Comparison of ENCODE assay signal across 9 cellular contexts in the genomic region with DNA sequence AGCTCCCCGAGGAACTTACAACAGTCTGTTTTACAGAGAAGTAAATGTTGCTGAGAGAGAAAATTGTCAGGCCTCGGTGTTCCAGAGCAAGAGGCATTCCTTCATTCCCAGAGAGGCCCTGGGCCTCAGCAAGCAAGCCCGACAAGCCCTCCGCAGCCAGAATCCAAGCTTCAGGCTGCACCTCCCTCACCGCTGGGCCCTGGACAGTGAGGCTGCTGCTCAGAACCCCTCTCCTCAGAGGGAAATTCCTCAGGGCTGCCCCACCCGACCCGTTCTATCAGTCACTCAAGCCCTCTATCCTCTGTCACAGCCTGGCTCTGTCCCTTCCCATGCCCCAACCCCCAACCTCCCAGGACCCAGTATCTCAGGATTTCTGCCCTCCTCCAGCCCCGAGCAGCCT. TPM values are rescaled to one million over a fixed set of nuclear protein-coding genes. Genes with fewer than 3 reads are reported as not detected.
DNase-seq lines count a peak whose midpoint lies in the region; ATAC-seq and TF ChIP-seq lines count a peak whose summit lies in the region.
"Had no signal": no experiment of that assay in that cellular context is flagged by ENCODE, and none has a peak within 500 bp of the region (broad histone marks: within the 10 kb centered on the region; RNA-seq: fewer than 3 reads in every experiment).

No MANE protein-coding gene starts in this region.

- H2BK20ac ChIP-seq in IMR-90 (ENCODE audit: low read depth, low read length) = peak overlapping the region; percentile 74

- H3K18ac ChIP-seq in IMR-90 (ENCODE audit: low read depth, low read length) = peak overlapping the region; percentile 67

- in situ Hi-C loops in IMR-90 (cut with MboI; ENCODE audit: low sequenced_read_pairs) = no loop called here

- H3K9ac ChIP-seq in IMR-90 (ENCODE audit: low read depth, low read length) = peak overlapping the region; percentile 50; the same call in 1 of the 2 replicates

- H3K36me3 Mint-ChIP-seq in stimulated activated naive B cell treated with anti-CD40 and anti-IgM and Interleukin-4, amounts not matched to agents 10 μg/mL and 1 μg/mL and 100 μg/mL, for 72 hours = peaks cover 9 to 11% of the 10 kb centered on the region in 2 donors

- peak overlapping the region; percentile 80 to 88 for H4K8ac ChIP-seq in IMR-90 (ENCODE audit: low read depth in 2 of 2, low read length in 2 of 2)

- peak overlapping the region; percentile 58; the same call in 1 of the 2 replicates for H4K91ac ChIP-seq in IMR-90 (ENCODE audit: insufficient read depth, low read depth, low read length)

- H2AK9ac ChIP-seq in IMR-90 (replicated peaks; ENCODE audit: low read depth, low read length, poor library complexity) = no peak overlapping the region

- no peaks in the 10 kb centered on the region for H4K20me1 ChIP-seq in IMR-90 (ENCODE audit: insufficient read depth, low read length)

- CTCF ChIA-PET in IMR-90 (lab: Yijun Ruan, JAX) = no interaction called here

- no peaks in the 10 kb centered on the region for H3K36me3 ChIP-seq in IMR-90 (ENCODE audit: control insufficient read depth, insufficient read depth, low read length)

- peaks cover 13% of the 10 kb centered on the region for H3K4me1 ChIP-seq in IMR-90 (ENCODE audit: control insufficient read depth, insufficient read depth, low read length)

- H3K27ac Mint-ChIP-seq in stimulated activated naive B cell treated with anti-CD40 and anti-IgM and Interleukin-4, amounts not matched to agents 10 μg/mL and 1 μg/mL and 100 μg/mL, for 72 hours = peak overlapping the region; percentile 44

- peaks cover 6 to 12% of the 10 kb centered on the region in 2 donors for H3K9me3 Mint-ChIP-seq in stimulated activated naive B cell treated with anti-CD40 and anti-IgM and Interleukin-4, amounts not matched to agents 10 μg/mL and 1 μg/mL and 100 μg/mL, for 72 hours
- H3K9me3 Mint-ChIP-seq: immature natural killer cell had no signal

- TF ChIP-seq CTCF in IMR-90 (conservative IDR thresholded peaks at IDR 0.05; ENCODE audit: low read depth, low read length) (no peak), dorsolateral prefrontal cortex (IDR thresholded peaks at IDR 0.05 in 54 of 56, conservative IDR thresholded peaks at IDR 0.05 in 2 of 56; ENCODE audit: low read depth in 1 of 56, partially characterized antibody in 56 of 56) (no peak)

- no peak overlapping the region for H3K4me3 ChIP-seq in IMR-90 (ENCODE audit: insufficient read depth, low read depth, low read length)
- H3K4me3 ChIP-seq in dorsolateral prefrontal cortex = no peak overlapping the region

- H3K79me1 ChIP-seq in IMR-90 (ENCODE audit: low read depth in 1 of 2, low read length in 2 of 2) = no peaks in the 10 kb centered on the region

- BruUV-seq in IMR-90 (replicated peaks; lab: Mats Ljungman, UMichigan) = no TSS peak

- dilution Hi-C loops in IMR-90 (cut with HindIII; ENCODE audit: low sequenced_read_pairs, unreplicated experiment) = no loop called here

- peak overlapping the region; percentile 39; the same call in 1 of the 2 replicates for H3K27ac ChIP-seq in IMR-90 (ENCODE audit: insufficient read depth, low read length)
- peak overlapping the region in 36 of 59 donors; percentile 5 to 76 (median 52) for H3K27ac ChIP-seq in dorsolateral prefrontal cortex

- DNase-seq in IMR-90 (no peak), dorsolateral prefrontal cortex (no peak), mesenteric fat pad (ENCODE audit: low spot score) (peak; percentile 85), NCI-H146 treated with DMSO at 0.1 percent for 48 hours (lab: John Stamatoyannopoulos, UW; ENCODE audit: unreplicated experiment) (no peak)
- DNase-seq in stimulated activated naive B cell treated with anti-CD40 and anti-IgM and Interleukin-4, amounts not matched to agents 10 μg/mL and 1 μg/mL and 100 μg/mL, for 72 hours = no peak
- DNase-seq in stimulated activated naive CD4-positive, alpha-beta T cell treated with Interleukin-2 at 50 U/mL for 16 hours (lab: John Stamatoyannopoulos, UW) = no peak
- DNase-seq: immature natural killer cell had no signal

- H3K9me3 ChIP-seq in IMR-90 (ENCODE audit: control insufficient read depth, insufficient read depth, low read length) = peaks cover 3% of the 10 kb centered on the region; the same call in 1 of the 2 replicates

- no peak for TF ChIP-seq POLR2A in IMR-90 (IDR thresholded peaks at IDR 0.05; ENCODE audit: low read depth, low read length)

- TF ChIP-seq RAD21 in IMR-90 (IDR thresholded peaks at IDR 0.05; ENCODE audit: low read length) = no peak

- H3K4me2 ChIP-seq in IMR-90 (ENCODE audit: low read depth, low read length) = no peak overlapping the region

- H3K9me1 ChIP-seq in IMR-90 (ENCODE audit: insufficient read depth, low read length) = peaks cover 4% of the 10 kb centered on the region; the same call in 1 of the 2 replicates

- peak overlapping the region; percentile 32; the same call in 1 of the 3 replicates for H2BK15ac ChIP-seq in IMR-90 (ENCODE audit: low read depth, low read length)

- H3K56ac ChIP-seq in IMR-90 (ENCODE audit: extremely low read depth, insufficient read depth, low read length) = no peak overlapping the region; the same call in 1 of the 2 replicates

- peaks cover 61 to 92% of the 10 kb centered on the region in 2 donors for H3K4me1 Mint-ChIP-seq in stimulated activated naive B cell treated with anti-CD40 and anti-IgM and Interleukin-4, amounts not matched to agents 10 μg/mL and 1 μg/mL and 100 μg/mL, for 72 hours

- H3K4me3 Mint-ChIP-seq in stimulated activated naive B cell treated with anti-CD40 and anti-IgM and Interleukin-4, amounts not matched to agents 10 μg/mL and 1 μg/mL and 100 μg/mL, for 72 hours = peak overlapping the region; percentile 7 to 36
- H3K4me3 Mint-ChIP-seq: immature natural killer cell had no signal

- ATAC-seq in IMR-90 (ENCODE audit: low read depth) = peak; percentile 42
- ATAC-seq in stimulated activated naive B cell treated with anti-CD40 and anti-IgM and Interleukin-4, amounts not matched to agents 10 μg/mL and 1 μg/mL and 100 μg/mL, for 72 hours (replicated peaks) = no peak
- ATAC-seq in HG03432 (IDR thresholded peaks at IDR 0.05; ENCODE audit: unreplicated experiment) = no peak
- no peak for ATAC-seq in HG03097 (IDR thresholded peaks at IDR 0.05; ENCODE audit: low FRiP score, unreplicated experiment)

- peak overlapping the region; percentile 87 for H2AFZ ChIP-seq in IMR-90 (replicated peaks; ENCODE audit: low read length, poor library complexity)

- H2BK5ac ChIP-seq in IMR-90 (ENCODE audit: low read depth, low read length, poor library complexity, severe bottlenecking) = no peak overlapping the region

- H3K14ac ChIP-seq in IMR-90 (replicated peaks; ENCODE audit: low read depth, low read length) = peak overlapping the region; percentile 74

- intact Hi-C loops in IMR-90 (cut with micrococcal nuclease) (no loop called here), dorsolateral prefrontal cortex (cut with DNase I) (no loop called here)

- H2AK5ac ChIP-seq in IMR-90 (ENCODE audit: low read depth, low read length) = peak overlapping the region; percentile 49; the same call in 1 of the 2 replicates

- H3K27me3 Mint-ChIP-seq in stimulated activated naive B cell treated with anti-CD40 and anti-IgM and Interleukin-4, amounts not matched to agents 10 μg/mL and 1 μg/mL and 100 μg/mL, for 72 hours = no peaks in the 10 kb centered on the region

- H3K23ac ChIP-seq in IMR-90 (ENCODE audit: low read depth, low read length) = peak overlapping the region; percentile 75; the same call in 1 of the 2 replicates

- WGBS in IMR-90 (ENCODE audit: extremely low coverage in 2 of 2, insufficient read length in 1 of 2), 2 experiments = 40% methylated on average over 1 of the region's 8 CpGs; no CpG with 5 or more reads in 1 of the 2 experiments

- H3K27me3 ChIP-seq in IMR-90 (ENCODE audit: control insufficient read depth, insufficient read depth, low read length) (no peaks in the 10 kb centered on the region), dorsolateral prefrontal cortex (peaks cover 0 to 5% (median 0%) of the 10 kb centered on the region in 45 donors)

- peak overlapping the region; percentile 94 for H4K5ac ChIP-seq in IMR-90 (ENCODE audit: low read depth, low read length)

- peak overlapping the region; percentile 50 for H2BK120ac ChIP-seq in IMR-90 (ENCODE audit: low read depth, low read length)

- H3K4ac ChIP-seq in IMR-90 (ENCODE audit: low read depth, low read length) = peak overlapping the region; percentile 80

- POLR2A ChIA-PET in IMR-90 (lab: Charles Lee; ENCODE audit: unreplicated experiment) = no interaction called here

TF ChIP-seq in IMR-90, 13 proteins besides CTCF, POLR2A, EP300 and RAD21:
- TF ChIP-seq RFX5 (IDR thresholded peaks at IDR 0.05; ENCODE audit: low read depth, low read length) = no peak
- TF ChIP-seq, protein P1, sequence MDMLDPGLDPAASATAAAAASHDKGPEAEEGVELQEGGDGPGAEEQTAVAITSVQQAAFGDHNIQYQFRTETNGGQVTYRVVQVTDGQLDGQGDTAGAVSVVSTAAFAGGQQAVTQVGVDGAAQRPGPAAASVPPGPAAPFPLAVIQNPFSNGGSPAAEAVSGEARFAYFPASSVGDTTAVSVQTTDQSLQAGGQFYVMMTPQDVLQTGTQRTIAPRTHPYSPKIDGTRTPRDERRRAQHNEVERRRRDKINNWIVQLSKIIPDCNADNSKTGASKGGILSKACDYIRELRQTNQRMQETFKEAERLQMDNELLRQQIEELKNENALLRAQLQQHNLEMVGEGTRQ (IDR thresholded peaks at IDR 0.05; ENCODE audit: low read depth, low read length) = no peak
- TF ChIP-seq MXI1 (IDR thresholded peaks at IDR 0.05; ENCODE audit: borderline replicate concordance, low read depth, low read length) = no peak
- no peak for TF ChIP-seq RCOR1 (IDR thresholded peaks at IDR 0.05; ENCODE audit: insufficient replicate concordance, low read length)
- no peak for TF ChIP-seq MAFK (IDR thresholded peaks at IDR 0.05; ENCODE audit: low read depth, low read length)
- TF ChIP-seq SMC3 (IDR thresholded peaks at IDR 0.05; ENCODE audit: low read depth, low read length) = no peak
- TF ChIP-seq FOS (IDR thresholded peaks at IDR 0.05; ENCODE audit: low read depth, low read length) = no peak

RNA-seq across cellular contexts. Expression of a gene that starts 56.3 kb away (rescaled TPM):
- total RNA-seq in IMR-90 (2012; rRNA removed) (6.5 and 19.7 TPM in 2 replicates), dorsolateral prefrontal cortex (100 to 1,000 TPM in 78 of 120 experiments, 10 to 100 TPM in 42; 50.7 to 283 (median 111) TPM), mesenteric fat pad (477 TPM)
- polyA plus RNA-seq in IMR-90 (2012; rRNA removed) = 82.3 and 140 TPM in 2 replicates
- 116 and 171 TPM in 2 replicates for polyA plus RNA-seq in IMR-90 (2012; cell fraction: cytosol; rRNA removed)
- polyA plus RNA-seq in IMR-90 (2012; cell fraction: nucleus; rRNA removed; ENCODE audit: low replicate concordance) = 95.1 and 247 TPM in 2 replicates
